In the genomic region with DNA sequence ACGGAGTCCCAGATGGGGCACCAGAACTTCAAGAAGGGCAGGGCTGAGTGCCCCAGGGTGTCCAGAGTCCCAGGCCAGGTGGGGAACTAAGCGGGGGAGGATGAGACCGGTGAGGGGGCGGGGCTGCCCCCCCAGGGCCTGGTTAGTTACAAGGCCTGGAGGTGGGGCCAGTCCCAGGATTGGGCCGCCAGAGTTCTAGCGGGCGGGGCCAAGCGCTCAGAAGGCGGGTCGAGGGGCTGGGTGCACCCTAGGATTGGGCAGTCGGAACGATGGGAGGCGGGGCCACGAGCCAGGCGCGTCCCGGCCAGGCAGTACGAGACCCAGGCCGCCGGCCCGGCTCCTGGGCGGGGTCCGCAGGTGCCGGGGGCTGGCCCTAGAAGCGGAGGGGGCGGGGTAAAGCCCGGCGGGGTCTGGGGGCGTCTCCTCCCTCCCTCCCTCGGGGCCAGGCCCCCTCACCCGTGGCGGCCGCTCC, we compare ENCODE assay signal across 8 cellular contexts. TPM values are rescaled to one million over a fixed set of nuclear protein-coding genes. Genes with fewer than 3 reads are reported as not detected.
DNase-seq lines count a peak whose midpoint lies in the region; ATAC-seq and TF ChIP-seq lines count a peak whose summit lies in the region.

No MANE protein-coding gene starts in this region.

- H3K9ac ChIP-seq in PC-3 (ENCODE audit: low read length) = peak overlapping the region; percentile 80

- 2% methylated on average over 7 of the region's 33 CpGs for WGBS in esophagus muscularis mucosa

- no peak for TF ChIP-seq EP300 in esophagus muscularis mucosa (IDR thresholded peaks at IDR 0.05)

- peak; percentile 85 for ATAC-seq in GM21737 (IDR thresholded peaks at IDR 0.05; ENCODE audit: unreplicated experiment)
- peak; percentile 96 for ATAC-seq in PC-3

- H3K27ac ChIP-seq in PC-3 (ENCODE audit: low read length) (peak overlapping the region; percentile 65), esophagus muscularis mucosa (replicated peaks in 1 of 4) (peak overlapping the region; percentile 94 to 99 (median 98))

- peak; percentile 96 for DNase-seq in DMS153 treated with DMSO at 0.1 percent for 48 hours (lab: John Stamatoyannopoulos, UW; ENCODE audit: unreplicated experiment)
- DNase-seq in KBM-7 = peak; percentile 93
- DNase-seq in PC-3 = peak; percentile 99
- peak; percentile 99 for DNase-seq in activated T-cell treated with anti-CD3 and anti-CD28 coated beads, Interleukin-2, amount 50 U/mL, for 48 hours
- peak; percentile 99 for DNase-seq in esophagus muscularis mucosa (ENCODE audit: extremely low spot score)
- peak; percentile 95 for DNase-seq in myocyte (ENCODE audit: low read depth)
- peak; percentile 92 to 95 for DNase-seq in stimulated activated CD8-positive, alpha-beta memory T cell treated with anti-CD3 and anti-CD28 coated beads, Interleukin-7, amount 100 ng/mL, for 4 hours (ENCODE audit: low read depth in 2 of 2)

- peak overlapping the region; percentile 98 for H3K4me2 ChIP-seq in PC-3 (ENCODE audit: low read length)

- intact Hi-C loops in PC-3 (cut with micrococcal nuclease) (loop anchor here (1.0 to 2.0 kb wide), 3 partner anchors 24 to 70 kb away; partner anchors contain the start of genes ECSIT, ELOF1, ODAD3 and PRKCSH), esophagus muscularis mucosa (cut with DNase I) (loop anchor here (10.0 kb wide), 1 partner anchor 70 kb away; the partner anchor contains the start of genes ODAD3 and PRKCSH)

- POLR2A ChIA-PET in PC-3 (lab: Charles Lee; ENCODE audit: unreplicated experiment) = interaction anchor here (0.6 kb wide), 2 partner anchors 80 to 159 kb away, joined by 5 to 8 read pairs; partner anchors contain the start of gene TMEM205

- peaks cover 4% of the 10 kb centered on the region; the same call in 1 of the 2 replicates for H3K79me2 ChIP-seq in PC-3 (ENCODE audit: low read length)

- no TSS peak for BruUV-seq in PC-3 (replicated peaks; lab: Mats Ljungman, UMichigan)

- in situ Hi-C loops in KBM-7 (cut with MboI; ENCODE audit: low pct_unique_long_range_greater_than_20kb, low sequenced_read_pairs) = no loop called here

- H3K27me3 ChIP-seq in PC-3 (ENCODE audit: low read length) = no peaks in the 10 kb centered on the region
- H3K27me3 ChIP-seq in esophagus muscularis mucosa = no peaks in the 10 kb centered on the region

- CTCF ChIA-PET in PC-3 (lab: Charles Lee) = no interaction called here

- H3K4me1 ChIP-seq in PC-3 (ENCODE audit: insufficient read depth, low read length) = peaks cover 15% of the 10 kb centered on the region
- H3K4me1 ChIP-seq in esophagus muscularis mucosa = peaks cover 6 to 21% (median 14%) of the 10 kb centered on the region in 4 donors

- peak overlapping the region; percentile 72 for H2AFZ ChIP-seq in PC-3 (ENCODE audit: low read length)

- H3K4me3 ChIP-seq in PC-3 (ENCODE audit: low read length) = peak overlapping the region; percentile 84
- H3K4me3 ChIP-seq in esophagus muscularis mucosa = peak overlapping the region; percentile 93 to 100 (median 98)

- TF ChIP-seq POLR2A in esophagus muscularis mucosa (IDR thresholded peaks at IDR 0.05; ENCODE audit: low read depth) = no peak

- TF ChIP-seq CTCF in PC-3 (conservative IDR thresholded peaks at IDR 0.05; ENCODE audit: low read depth, low read length) (no peak), esophagus muscularis mucosa (IDR thresholded peaks at IDR 0.05) (peak in 1 of 3 experiments; percentile 10)

- H3K9me2 ChIP-seq in PC-3 (replicated peaks; ENCODE audit: low read length) = no peaks in the 10 kb centered on the region

- H3K9me3 ChIP-seq in PC-3 (ENCODE audit: low read length) (no peaks in the 10 kb centered on the region), esophagus muscularis mucosa (no peaks in the 10 kb centered on the region)

- H4K20me1 ChIP-seq in PC-3 (ENCODE audit: low read length) = no peaks in the 10 kb centered on the region

- H3F3A ChIP-seq in PC-3 (ENCODE audit: low read length, unreplicated experiment) = no peaks in the 10 kb centered on the region

- H3K36me3 ChIP-seq in PC-3 (ENCODE audit: low read depth, low read length) (no peaks in the 10 kb centered on the region), esophagus muscularis mucosa (peaks cover 0 to 33% (median 7%) of the 10 kb centered on the region in 4 donors)

RNA-seq across cellular contexts. Expression of gene ZNF653, which starts 0.6 kb away (rescaled TPM):
- total RNA-seq in PC-3 (2014; rRNA removed) (14.2 and 16.2 TPM in 2 replicates), esophagus muscularis mucosa (10 to 100 TPM in 1 of 4 donors, 1 to 10 TPM in 3; 9.1 to 13.9 (median 9.4) TPM), myocyte (5.0 and 5.9 TPM in 2 replicates)
- polyA plus RNA-seq in myocyte (2012) = 7.8 TPM

RNA-seq across cellular contexts. Expression of gene ECSIT, which starts 23.9 kb away (rescaled TPM):
- total RNA-seq in PC-3 (2014; rRNA removed) (126 and 156 TPM in 2 replicates), esophagus muscularis mucosa (10 to 100 TPM; 72.7 to 97.5 (median 81.8) TPM), myocyte (42.2 and 52.7 TPM in 2 replicates)
- polyA plus RNA-seq in myocyte (2012) = 30.2 TPM

RNA-seq across cellular contexts. Expression of gene ELAVL3, which starts 24.2 kb away (rescaled TPM):
- not detected in 2 replicates for total RNA-seq in PC-3 (2014; rRNA removed)
- total RNA-seq in esophagus muscularis mucosa = under 1 TPM; under 0.01 to 0.69 (median 0.31) TPM
- not detected in 2 replicates for total RNA-seq in myocyte
- polyA plus RNA-seq in myocyte (2012) = not detected

RNA-seq across cellular contexts. Expression of gene CNN1, which starts 33.6 kb away (rescaled TPM):
- total RNA-seq in PC-3 (2014; rRNA removed) = 0.77 TPM in 1 of 2 replicates, not detected in the other
- total RNA-seq in esophagus muscularis mucosa = 1,000 to 10,000 TPM; 2,877 to 3,384 (median 2,954) TPM
- 2.0 and 6.3 TPM in 2 replicates for total RNA-seq in myocyte
- 0.66 TPM for polyA plus RNA-seq in myocyte (2012)

RNA-seq across cellular contexts. Expression of gene ELOF1, which starts 54.0 kb away (rescaled TPM):
- total RNA-seq in PC-3 (2014; rRNA removed) = 91.9 and 105 TPM in 2 replicates
- total RNA-seq in esophagus muscularis mucosa = 10 to 100 TPM; 27.0 to 39.1 (median 30.5) TPM
- total RNA-seq in myocyte = 15.0 and 23.9 TPM in 2 replicates
- 48.4 TPM for polyA plus RNA-seq in myocyte (2012)

Comparison
In these comparisons a context has a peak if more than half of its experiments do, and no peak if none do; other contexts are left out.
1. Peak in every context shown above with its lines: DNase-seq, ATAC-seq, H3K4me3 ChIP-seq and H3K27ac ChIP-seq.